ENCODE assay signal across 12 cellular contexts in the genomic region with DNA sequence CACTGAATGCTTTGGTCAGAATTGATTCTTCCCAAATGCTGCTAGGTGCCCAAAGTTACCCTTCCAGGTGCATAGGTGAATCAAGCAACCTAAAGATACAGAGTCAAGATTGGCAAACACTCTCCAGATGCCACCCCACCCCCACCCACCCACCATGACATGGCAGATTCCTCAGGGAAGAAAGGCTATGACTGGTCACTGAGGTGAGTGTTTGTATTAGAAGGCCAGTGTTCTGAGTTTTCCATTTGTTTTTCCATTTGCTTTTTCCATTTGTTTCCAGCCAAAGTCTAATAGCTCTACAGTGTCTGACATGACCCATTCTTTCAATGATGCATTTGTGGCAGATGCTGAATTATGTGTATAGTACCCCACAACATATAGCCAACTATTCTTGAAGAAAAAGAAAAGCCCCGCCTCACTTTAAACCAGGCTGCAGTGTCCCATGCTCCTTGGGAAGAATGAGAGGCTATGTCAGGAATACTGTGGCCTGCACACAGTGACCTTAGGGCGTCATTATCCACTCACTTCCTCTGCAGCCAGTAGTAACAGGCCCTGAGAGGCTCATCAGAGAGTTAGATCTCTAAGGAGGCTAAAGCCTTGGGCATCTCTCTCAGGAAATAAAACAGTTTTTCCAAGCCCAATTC. TPM values are rescaled to one million over a fixed set of nuclear protein-coding genes. Genes with fewer than 3 reads are reported as not detected.
DNase-seq lines count a peak whose midpoint lies in the region; ATAC-seq, FAIRE-seq and TF ChIP-seq lines count a peak whose summit lies in the region.
"Had no signal": no experiment of that assay in that cellular context is flagged by ENCODE, and none has a peak within 500 bp of the region (broad histone marks: within the 10 kb centered on the region; RNA-seq: fewer than 3 reads in every experiment).

No MANE protein-coding gene starts in this region.

- DNase-seq in ELF-1 (ENCODE audit: low read depth, low spot score): peak; percentile 42
- peak in 1 of 2 experiments; percentile 17 for DNase-seq in SJSA1 (ENCODE audit: low read depth in 1 of 2, low spot score in 2 of 2)
- DNase-seq in foreskin melanocyte: peak; percentile 42
- no peak for DNase-seq in small intestine
- no peak for DNase-seq in natural killer cell
- no peak for DNase-seq in activated CD8-positive, alpha-beta memory T cell treated with anti-CD3 and anti-CD28 coated beads, Interleukin-2, amount 50 U/mL, for 48 hours
- no peak for DNase-seq in activated T-cell treated with anti-CD3 and anti-CD28 coated beads, Interleukin-2, amount 50 U/mL, for 48 hours
- DNase-seq: activated B cell treated with CpG ODN at 0.5 μM for 24 hours; activated effector memory CD4-positive, alpha-beta T cell treated with Interleukin-2 at 50 U/mL for 16 hours; CD4-positive, alpha-beta memory T cell; lower lobe of right lung had no signal

- no peaks in the 10 kb centered on the region for H3K9me3 Mint-ChIP-seq in natural killer cell
- H3K9me3 Mint-ChIP-seq: activated B cell treated with CpG ODN at 0.5 μM for 24 hours; CD4-positive, alpha-beta memory T cell had no signal

- WGBS in small intestine, 3 donors: 82 to 90% (median 90%) methylated on average over 2 of the region's 2 CpGs

- H3K9me3 ChIP-seq in SJSA1 (replicated peaks) (peaks cover 5% of the 10 kb centered on the region), small intestine (ENCODE audit: control insufficient read depth, low read depth) (no peaks in the 10 kb centered on the region)
- H3K9me3 ChIP-seq: lower lobe of right lung had no signal

- intact Hi-C loops in natural killer cell (cut with micrococcal nuclease): no loop called here

- no peaks in the 10 kb centered on the region for H3K36me3 Mint-ChIP-seq in natural killer cell
- H3K36me3 Mint-ChIP-seq: CD4-positive, alpha-beta memory T cell had no signal

- no peak for TF ChIP-seq CTCF in natural killer cell (IDR thresholded peaks at IDR 0.05)

- H3K27ac ChIP-seq in SJSA1 (peak overlapping the region; percentile 94), small intestine (ENCODE audit: low read depth in 1 of 2, low read length in 1 of 2) (peak overlapping the region; percentile 88 to 93)
- H3K27ac ChIP-seq: lower lobe of right lung had no signal

- no peak for ATAC-seq in GM18861 (IDR thresholded peaks at IDR 0.05; ENCODE audit: unreplicated experiment)
- ATAC-seq in natural killer cell: no peak

- H3K27ac Mint-ChIP-seq in natural killer cell: no peak overlapping the region
- H3K27ac Mint-ChIP-seq: activated B cell treated with CpG ODN at 0.5 μM for 24 hours; CD4-positive, alpha-beta memory T cell had no signal

- no peaks in the 10 kb centered on the region for H3K36me3 ChIP-seq in SJSA1
- H3K36me3 ChIP-seq in small intestine (ENCODE audit: control insufficient read depth in 2 of 2, insufficient read depth in 2 of 2, low read length in 2 of 2): no peaks in the 10 kb centered on the region
- H3K36me3 ChIP-seq: lower lobe of right lung had no signal

- H3K4me1 ChIP-seq in SJSA1 (replicated peaks) (peaks cover 24% of the 10 kb centered on the region), small intestine (ENCODE audit: control insufficient read depth in 2 of 2, insufficient read depth in 1 of 2, low read depth in 1 of 2, low read length in 1 of 2) (no peaks in the 10 kb centered on the region)

- H3K4me3 ChIP-seq in SJSA1 (no peak overlapping the region), small intestine (ENCODE audit: low read depth in 1 of 2, low read length in 2 of 2) (no peak overlapping the region)
- H3K4me3 ChIP-seq: lower lobe of right lung had no signal

- no peaks in the 10 kb centered on the region for H3K4me1 Mint-ChIP-seq in natural killer cell
- H3K4me1 Mint-ChIP-seq: activated B cell treated with CpG ODN at 0.5 μM for 24 hours; CD4-positive, alpha-beta memory T cell had no signal

- H3K27me3 ChIP-seq in SJSA1 (replicated peaks): no peaks in the 10 kb centered on the region
- no peaks in the 10 kb centered on the region for H3K27me3 ChIP-seq in small intestine (ENCODE audit: control insufficient read depth in 2 of 2, insufficient read depth in 2 of 2, low read length in 2 of 2)

- no peak overlapping the region for H3K4me3 Mint-ChIP-seq in natural killer cell
- H3K4me3 Mint-ChIP-seq: activated B cell treated with CpG ODN at 0.5 μM for 24 hours; CD4-positive, alpha-beta memory T cell had no signal

- H3K27me3 Mint-ChIP-seq in natural killer cell (ENCODE audit: low read depth in 2 of 2): peaks cover 0 to 9% of the 10 kb centered on the region in 2 donors
- H3K27me3 Mint-ChIP-seq: activated B cell treated with CpG ODN at 0.5 μM for 24 hours; CD4-positive, alpha-beta memory T cell had no signal

- FAIRE-seq in small intestine (lab: Jason Lieb, UNC): no peak

RNA-seq across cellular contexts. Expression of gene HIBADH, which starts 16.1 kb away (rescaled TPM):
- 57.0 and 61.4 TPM in 2 replicates for total RNA-seq in SJSA1 (2014; rRNA removed; shearing (Covaris generic))
- 10 to 100 TPM; 30.5 to 50.8 (median 44.9) TPM for polyA plus RNA-seq in small intestine
- total RNA-seq in natural killer cell: 1 to 10 TPM; 8.0 to 9.9 (median 8.1) TPM

Comparison
In these comparisons a context has a peak if more than half of its experiments do, and no peak if none do; other contexts are left out.
1. DNase-seq: peak in ELF-1 (single experiment) and foreskin melanocyte (single experiment); none in small intestine (single experiment), natural killer cell (single experiment), activated CD8-positive, alpha-beta memory T cell treated with anti-CD3 and anti-CD28 coated beads, Interleukin-2, amount 50 U/mL, for 48 hours (single experiment) and activated T-cell treated with anti-CD3 and anti-CD28 coated beads, Interleukin-2, amount 50 U/mL, for 48 hours (0 of 2).